2 cellular contexts compared by ENCODE assay signal in the genomic region with DNA sequence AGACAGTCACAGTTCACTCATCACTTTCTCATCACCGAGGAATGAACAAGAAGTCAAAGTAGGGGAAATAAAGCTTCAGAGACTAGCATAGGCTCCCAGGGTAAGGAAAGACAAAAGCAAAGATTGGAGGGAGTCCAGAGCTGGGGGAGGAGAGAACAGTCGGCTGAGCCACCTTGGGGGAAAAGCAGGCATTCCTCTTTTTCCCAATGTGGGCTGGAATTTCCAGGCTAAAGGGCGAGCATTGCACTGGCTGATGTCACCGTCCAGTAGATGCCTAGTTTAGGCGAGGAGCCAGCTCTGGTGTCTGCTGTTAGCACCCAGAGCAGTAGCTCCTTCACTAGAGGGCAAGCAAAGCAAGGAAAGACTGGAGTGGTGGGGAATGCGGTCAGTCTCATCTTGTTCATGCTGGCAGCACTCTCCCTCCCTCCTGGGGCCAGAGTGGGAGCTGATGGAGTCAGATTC.
TF ChIP-seq lines count a peak whose summit lies in the region.

No MANE protein-coding gene starts in this region.

TF ChIP-seq in Ishikawa, 13 proteins besides CTCF, POLR2A, EP300 and RAD21:
- peak; percentile 68; the same call in 1 of the 2 replicates for TF ChIP-seq NFIC (IDR thresholded peaks at IDR 0.05)
- TF ChIP-seq TEAD4 (IDR thresholded peaks at IDR 0.05), result peak; percentile 71
- TF ChIP-seq CEBPB (IDR thresholded peaks at IDR 0.05), result no peak
TF ChIP-seq in Ishikawa: peak in this region for 2.

TF ChIP-seq in H1, 55 proteins besides CTCF, POLR2A, EP300 and RAD21:
- TF ChIP-seq HDAC6 (IDR thresholded peaks at IDR 0.05; ENCODE audit: low read depth, low read length) (no peak), TBP (IDR thresholded peaks at IDR 0.05; ENCODE audit: low read depth, low read length) (peak; percentile 19; the same call in 1 of the 2 replicates), SP2 (IDR thresholded peaks at IDR 0.05; ENCODE audit: low read length) (no peak), BRCA1 (IDR thresholded peaks at IDR 0.05; ENCODE audit: low read depth, low read length) (no peak), SRF (IDR thresholded peaks at IDR 0.05; ENCODE audit: low read depth, low read length) (no peak), CTBP2 (IDR thresholded peaks at IDR 0.05; ENCODE audit: borderline replicate concordance, insufficient read depth, insufficient read length, low read length) (peak; percentile 61), BACH1 (IDR thresholded peaks at IDR 0.05; ENCODE audit: low read length) (no peak), GABPA (IDR thresholded peaks at IDR 0.05; ENCODE audit: borderline replicate concordance, insufficient read depth, low read length) (no peak), SIX5 (IDR thresholded peaks at IDR 0.05; ENCODE audit: low read depth, low read length) (no peak), MAX (IDR thresholded peaks at IDR 0.05) (no peak; the same call in 1 of the 2 replicates), RXRA (IDR thresholded peaks at IDR 0.05; ENCODE audit: insufficient read depth, low read depth, low read length) (no peak), MAFK (IDR thresholded peaks at IDR 0.05; ENCODE audit: low read depth, low read length) (no peak), RNF2 (IDR thresholded peaks at IDR 0.05; ENCODE audit: borderline replicate concordance, low read depth, low read length, missing control alignments, poor library complexity, severe bottlenecking) (no peak), CREB1 (IDR thresholded peaks at IDR 0.05) (no peak), PHF8 (conservative IDR thresholded peaks at IDR 0.05; ENCODE audit: low read depth, low read length) (no peak), CBX5 (IDR thresholded peaks at IDR 0.05; ENCODE audit: low read depth, low read length) (no peak), TAF1 (IDR thresholded peaks at IDR 0.05; ENCODE audit: low read depth, low read length) (0 out of 2 replicates have a peak, but pooled peaks have one; percentile 26), BCL11A (IDR thresholded peaks at IDR 0.05; ENCODE audit: low read depth in 2 of 2, low read length in 2 of 2) (no peak), POLR2AphosphoS5 (IDR thresholded peaks at IDR 0.05; ENCODE audit: low read depth, low read length) (0 out of 2 replicates have a peak, but pooled peaks have one; percentile 26), ASH2L (IDR thresholded peaks at IDR 0.05; ENCODE audit: low read length) (peak; percentile 76), RBBP5 (IDR thresholded peaks at IDR 0.05; ENCODE audit: borderline replicate concordance, low read depth, low read length) (0 out of 2 replicates have a peak, but pooled peaks have one; percentile 65), HDAC2 (IDR thresholded peaks at IDR 0.05; ENCODE audit: borderline replicate concordance in 1 of 2, low read depth in 2 of 2, low read length in 2 of 2) (no peak), EGR1 (IDR thresholded peaks at IDR 0.05; ENCODE audit: borderline replicate concordance, low read depth, low read length) (no peak), JUN (IDR thresholded peaks at IDR 0.05; ENCODE audit: low read depth, low read length) (no peak), TEAD4 (IDR thresholded peaks at IDR 0.05; ENCODE audit: low read depth, low read length) (peak; percentile 70), CHD1 (IDR thresholded peaks at IDR 0.05; ENCODE audit: low read depth, low read length) (no peak), JUND (IDR thresholded peaks at IDR 0.05; ENCODE audit: low read length) (peak; percentile 38; the same call in 1 of the 2 replicates)
